ENCODE assay signal across 32 cellular contexts in genomic region chr4:120319230-120319761, GRCh38.
"Had no signal": no experiment of that assay in that cellular context is flagged by ENCODE, and none has a peak within 500 bp of the region (broad histone marks: within the 10 kb centered on the region; RNA-seq: fewer than 3 reads in every experiment).

No MANE protein-coding gene starts in this region.

- H3K27me3 Mint-ChIP-seq: activated CD4-positive, alpha-beta memory T cell treated with anti-CD3 and anti-CD28 coated beads for 36 hours; activated CD4-positive, alpha-beta T cell treated with anti-CD3 and anti-CD28 coated beads, Interleukin-2, amount 10 ng/mL, durations not matched to agents 24 days and 14 days; natural killer cell treated with Interleukin-12 subunit alpha and Interleukin-12 subunit beta and Interleukin-15 and Interleukin-18, amount 100 ng/mL, for 72 hours had no signal

- H3K27me3 ChIP-seq: brain microvascular endothelial cell, esophagus squamous epithelium, gastrocnemius medialis, spleen, suprapubic skin, tibial artery, upper lobe of right lung had no signal

- H3K36me3 Mint-ChIP-seq: activated CD4-positive, alpha-beta memory T cell treated with anti-CD3 and anti-CD28 coated beads for 36 hours; activated naive CD8-positive, alpha-beta T cell treated with anti-CD3 and anti-CD28 coated beads, Interleukin-2, amount 10 ng/mL, durations not matched to agents 7 days and 5 days; immature natural killer cell; natural killer cell treated with Interleukin-12 subunit alpha and Interleukin-12 subunit beta and Interleukin-15 and Interleukin-18, amount 100 ng/mL, for 72 hours had no signal

- H3K27ac Mint-ChIP-seq: activated CD4-positive, alpha-beta memory T cell treated with anti-CD3 and anti-CD28 coated beads for 36 hours; activated CD4-positive, alpha-beta T cell treated with anti-CD3 and anti-CD28 coated beads, Interleukin-2, amount 10 ng/mL, durations not matched to agents 24 days and 14 days; activated naive CD4-positive, alpha-beta T cell treated with anti-CD3 and anti-CD28 coated beads for 36 hours; activated naive CD8-positive, alpha-beta T cell treated with anti-CD3 and anti-CD28 coated beads, Interleukin-2, amount 10 ng/mL, durations not matched to agents 7 days and 5 days; activated T-helper 1 cell treated with anti-CD3 and anti-CD28 coated beads, Interleukin-12 subunit alpha, Interleukin-12 subunit beta, Interleukin-2, Interleukin-4 antibody, amounts not matched to agents 30 ng/mL and 10 ng/mL and 1 ng/mL, durations not matched to agents 14 hours and 24 hours and 36 hours; immature natural killer cell; natural killer cell treated with Interleukin-12 subunit alpha and Interleukin-12 subunit beta and Interleukin-15 and Interleukin-18, amount 100 ng/mL, for 72 hours; T-helper 17 cell had no signal

- H3K4me3 Mint-ChIP-seq: activated CD4-positive, alpha-beta memory T cell treated with anti-CD3 and anti-CD28 coated beads for 36 hours; activated CD4-positive, alpha-beta T cell treated with anti-CD3 and anti-CD28 coated beads, Interleukin-2, amount 10 ng/mL, durations not matched to agents 24 days and 14 days; activated naive CD4-positive, alpha-beta T cell treated with anti-CD3 and anti-CD28 coated beads for 36 hours; activated naive CD8-positive, alpha-beta T cell treated with anti-CD3 and anti-CD28 coated beads, Interleukin-2, amount 10 ng/mL, durations not matched to agents 7 days and 5 days; activated T-helper 1 cell treated with anti-CD3 and anti-CD28 coated beads, Interleukin-12 subunit alpha, Interleukin-12 subunit beta, Interleukin-2, Interleukin-4 antibody, amounts not matched to agents 30 ng/mL and 10 ng/mL and 1 ng/mL, durations not matched to agents 14 hours and 24 hours and 36 hours; immature natural killer cell; natural killer cell treated with Interleukin-12 subunit alpha and Interleukin-12 subunit beta and Interleukin-15 and Interleukin-18, amount 100 ng/mL, for 72 hours; T-helper 17 cell had no signal

- H3K9me3 Mint-ChIP-seq: activated CD4-positive, alpha-beta memory T cell treated with anti-CD3 and anti-CD28 coated beads for 36 hours; activated CD4-positive, alpha-beta T cell treated with anti-CD3 and anti-CD28 coated beads, Interleukin-2, amount 10 ng/mL, durations not matched to agents 24 days and 14 days; activated naive CD4-positive, alpha-beta T cell treated with anti-CD3 and anti-CD28 coated beads for 36 hours; activated naive CD8-positive, alpha-beta T cell treated with anti-CD3 and anti-CD28 coated beads, Interleukin-2, amount 10 ng/mL, durations not matched to agents 7 days and 5 days; activated T-helper 1 cell treated with anti-CD3 and anti-CD28 coated beads, Interleukin-12 subunit alpha, Interleukin-12 subunit beta, Interleukin-2, Interleukin-4 antibody, amounts not matched to agents 30 ng/mL and 10 ng/mL and 1 ng/mL, durations not matched to agents 14 hours and 24 hours and 36 hours had no signal

- ATAC-seq: gastrocnemius medialis; left colon; mucosa of descending colon; natural killer cell treated with Interleukin-12 subunit alpha and Interleukin-12 subunit beta and Interleukin-15 and Interleukin-18, amount 100 ng/mL, for 72 hours; right cardiac atrium; T-helper 17 cell; upper lobe of right lung had no signal

- H3K9me3 ChIP-seq: esophagus squamous epithelium, gastrocnemius medialis, mucosa of descending colon, spleen, suprapubic skin, tibial artery, upper lobe of right lung had no signal

- DNase-seq: activated CD4-positive, alpha-beta memory T cell treated with anti-CD3 and anti-CD28 coated beads for 36 hours; activated CD4-positive, alpha-beta T cell treated with anti-CD3 and anti-CD28 coated beads, Interleukin-2, amount 10 ng/mL, durations not matched to agents 24 days and 14 days; activated CD4-positive, CD25-positive, alpha-beta regulatory T cell treated with anti-CD3 and anti-CD28 coated beads, Interleukin-2, amount 50 U/mL, for 72 hours; activated CD8-positive, alpha-beta memory T cell treated with anti-CD3 and anti-CD28 coated beads, Interleukin-2, amount 50 U/mL, for 4 hours; activated effector memory CD4-positive, alpha-beta T cell treated with anti-CD3 and anti-CD28 coated beads, Interleukin-2, amount 50 U/mL, for 16 hours; activated naive CD4-positive, alpha-beta T cell treated with anti-CD3 and anti-CD28 coated beads for 36 hours; activated naive CD8-positive, alpha-beta T cell treated with anti-CD3 and anti-CD28 coated beads, Interleukin-2, amount 10 ng/mL, durations not matched to agents 7 days and 5 days; activated T-cell treated with anti-CD3 and anti-CD28 coated beads, Interleukin-2, amount 50 U/mL, for 1 hour; amniotic stem cell; brain microvascular endothelial cell; central memory CD4-positive, alpha-beta T cell; esophagus squamous epithelium; gastrocnemius medialis; glutamatergic neuron; hippocampal formation; immature natural killer cell; kidney; left colon; mammary epithelial cell; mucosa of descending colon; posterior cingulate gyrus; right cardiac atrium; spleen; stimulated activated naive CD4-positive, alpha-beta T cell; T-helper 17 cell; T1000; tibial artery; upper lobe of right lung had no signal

- H3K4me1 Mint-ChIP-seq: activated CD4-positive, alpha-beta T cell treated with anti-CD3 and anti-CD28 coated beads, Interleukin-2, amount 10 ng/mL, durations not matched to agents 24 days and 14 days; activated naive CD8-positive, alpha-beta T cell treated with anti-CD3 and anti-CD28 coated beads, Interleukin-2, amount 10 ng/mL, durations not matched to agents 7 days and 5 days; immature natural killer cell; T-helper 17 cell had no signal

- H3K4me1 ChIP-seq: esophagus squamous epithelium, gastrocnemius medialis, spleen, suprapubic skin, tibial artery, upper lobe of right lung had no signal

- H3K27ac ChIP-seq: brain microvascular endothelial cell, epithelial cell of prostate, esophagus squamous epithelium, gastrocnemius medialis, spleen, suprapubic skin, tibial artery, upper lobe of right lung had no signal

- H3K36me3 ChIP-seq: brain microvascular endothelial cell, esophagus squamous epithelium, gastrocnemius medialis, spleen, suprapubic skin, tibial artery, upper lobe of right lung had no signal

- H3K4me3 ChIP-seq: esophagus squamous epithelium, gastrocnemius medialis, mucosa of descending colon, spleen, suprapubic skin, tibial artery, upper lobe of right lung had no signal
